ENCODE assay signal across 30 cellular contexts in genomic region chr7:15332962-15333361, GRCh38.
DNase-seq lines count a peak whose midpoint lies in the region; ATAC-seq, FAIRE-seq and TF ChIP-seq lines count a peak whose summit lies in the region.
"Had no signal": no experiment of that assay in that cellular context is flagged by ENCODE, and none has a peak within 500 bp of the region (broad histone marks: within the 10 kb centered on the region; RNA-seq: fewer than 3 reads in every experiment).

No MANE protein-coding gene starts in this region.

- FAIRE-seq in A549 (lab: Jason Lieb, UNC), result peak; percentile 13

- TF ChIP-seq POLR2A in A549 (IDR thresholded peaks at IDR 0.05; ENCODE audit: low read length), result no peak

- H3F3A ChIP-seq in smooth muscle cell (ENCODE audit: low read depth), result no peaks in the 10 kb centered on the region

- CTCF ChIA-PET in A549 (lab: Yijun Ruan, JAX), result no interaction called here

- no peak overlapping the region for H2AFZ ChIP-seq in smooth muscle cell (ENCODE audit: low read depth)

- H3K27me3 ChIP-seq in HUES48 (ENCODE audit: control insufficient read depth, insufficient read depth, low read length), result no peaks in the 10 kb centered on the region
- no peaks in the 10 kb centered on the region for H3K27me3 ChIP-seq in smooth muscle cell (ENCODE audit: low read depth)
- H3K27me3 ChIP-seq: adrenal gland, body of pancreas, esophagus squamous epithelium, foreskin keratinocyte, heart right ventricle, neutrophil, right lobe of liver, testis had no signal

- no peak for TF ChIP-seq RAD21 in A549 (conservative IDR thresholded peaks at IDR 0.05 in 1 of 2, IDR thresholded peaks at IDR 0.05 in 1 of 2)

- TF ChIP-seq CTCF in A549 (IDR thresholded peaks at IDR 0.05) (no peak), smooth muscle cell (IDR thresholded peaks at IDR 0.05; ENCODE audit: borderline replicate concordance, insufficient read depth, poor library complexity, severe bottlenecking) (no peak)

- H3K4me1 ChIP-seq in A549 (no peaks in the 10 kb centered on the region), HUES48 (ENCODE audit: control insufficient read depth, insufficient read depth, low read length) (peaks cover 33% of the 10 kb centered on the region), smooth muscle cell (ENCODE audit: low read depth) (no peaks in the 10 kb centered on the region)
- H3K4me1 ChIP-seq: adrenal gland, body of pancreas, esophagus squamous epithelium, foreskin keratinocyte, heart right ventricle, right lobe of liver, testis had no signal

- TF ChIP-seq EP300 in A549 (IDR thresholded peaks at IDR 0.05), result no peak

- H3K27ac ChIP-seq in A549 (no peak overlapping the region), HUES48 (ENCODE audit: low read depth, low read length) (peak overlapping the region; percentile 23), smooth muscle cell (ENCODE audit: low read depth) (no peak overlapping the region)
- H3K27ac ChIP-seq: adrenal gland, body of pancreas, esophagus squamous epithelium, foreskin keratinocyte, heart right ventricle, neutrophil, right lobe of liver, testis, VCaP had no signal

- H3K4me3 ChIP-seq in A549 (no peak overlapping the region), HUES48 (ENCODE audit: low read depth, low read length) (no peak overlapping the region), smooth muscle cell (no peak overlapping the region)
- H3K4me3 ChIP-seq: adrenal gland, body of pancreas, esophagus squamous epithelium, heart right ventricle, right lobe of liver, testis had no signal

- no peaks in the 10 kb centered on the region for H4K20me1 ChIP-seq in smooth muscle cell (ENCODE audit: low read depth)

- POLR2A ChIA-PET in A549 (lab: Yijun Ruan, JAX), result no interaction called here

- H3K79me2 ChIP-seq in smooth muscle cell (ENCODE audit: low read depth), result no peaks in the 10 kb centered on the region

- H3K9ac ChIP-seq in HUES48 (ENCODE audit: low read depth, low read length) (no peak overlapping the region), smooth muscle cell (ENCODE audit: low read depth) (no peak overlapping the region)

- no peaks in the 10 kb centered on the region for H3K36me3 ChIP-seq in HUES48 (ENCODE audit: control insufficient read depth, insufficient read depth, low read length)
- H3K36me3 ChIP-seq in smooth muscle cell (ENCODE audit: low read depth), result no peaks in the 10 kb centered on the region
- H3K36me3 ChIP-seq: adrenal gland, esophagus squamous epithelium, heart right ventricle, neutrophil, right lobe of liver had no signal

- DNase-seq in A549 (ENCODE audit: low read depth in 1 of 2, low spot score in 1 of 2) (no peak), NCI-H146 treated with DMSO at 0.1 percent for 48 hours (lab: John Stamatoyannopoulos, UW; ENCODE audit: unreplicated experiment) (peak; percentile 92), NCI-H345 treated with DMSO at 0.1 percent for 48 hours (lab: John Stamatoyannopoulos, UW; ENCODE audit: unreplicated experiment) (peak; percentile 57), amygdala (lab: John Stamatoyannopoulos, UW) (no peak), smooth muscle cell (lab: John Stamatoyannopoulos, UW; ENCODE audit: unreplicated experiment) (no peak), NCI-H2196 treated with DMSO at 0.1 percent for 48 hours (lab: John Stamatoyannopoulos, UW; ENCODE audit: unreplicated experiment) (no peak)
- DNase-seq: activated CD4-positive, alpha-beta T cell treated with anti-CD3 and anti-CD28 coated beads for 36 hours; activated CD8-positive, alpha-beta T cell treated with anti-CD3 and anti-CD28 coated beads, Interleukin-2, amount 10 ng/mL, durations not matched to agents 7 days and 5 days; activated naive CD4-positive, alpha-beta T cell treated with anti-CD3 and anti-CD28 coated beads, Interleukin-2, amount 10 ng/mL, durations not matched to agents 7 days and 5 days; adrenal gland; body of pancreas; CD4-positive, CD25-positive, alpha-beta regulatory T cell; dermis blood vessel endothelial cell; esophagus squamous epithelium; foreskin keratinocyte; heart right ventricle; kidney; naive B cell; NCI-H1048; right lobe of liver; stimulated activated CD8-positive, alpha-beta memory T cell treated with anti-CD3 and anti-CD28 coated beads, Interleukin-4, amount 100 ng/mL, for 48 hours; SW 1271; testis had no signal

- ATAC-seq in A549 (no peak), HG03439 (IDR thresholded peaks at IDR 0.05; ENCODE audit: unreplicated experiment) (no peak)
- ATAC-seq: activated CD4-positive, alpha-beta T cell treated with anti-CD3 and anti-CD28 coated beads for 36 hours; activated CD8-positive, alpha-beta T cell treated with anti-CD3 and anti-CD28 coated beads, Interleukin-2, amount 10 ng/mL, durations not matched to agents 7 days and 5 days; activated T-helper 17 cell treated with anti-CD3 and anti-CD28 coated beads, Interleukin-2, amount 50 U/mL, for 72 hours; body of pancreas; foreskin keratinocyte; HCT116; heart right ventricle; Panc1; right lobe of liver had no signal

- H3K9me3 ChIP-seq in A549, result no peaks in the 10 kb centered on the region
- no peaks in the 10 kb centered on the region for H3K9me3 ChIP-seq in HUES48 (ENCODE audit: control insufficient read depth, insufficient read depth, low read length)
- no peaks in the 10 kb centered on the region for H3K9me3 ChIP-seq in smooth muscle cell (replicated peaks; ENCODE audit: low read depth)
- H3K9me3 ChIP-seq: adrenal gland, body of pancreas, esophagus squamous epithelium, heart right ventricle, neutrophil, right lobe of liver, testis had no signal

- WGBS in A549 (ENCODE audit: missing lambda C conversion rate), result 28% methylated on average over 2 of the region's 2 CpGs
- WGBS in smooth muscle cell (ENCODE audit: low lambda C conversion rate), result 75% methylated on average over 2 of the region's 2 CpGs

- H3K4me2 ChIP-seq in A549, result no peak overlapping the region
- H3K4me2 ChIP-seq in smooth muscle cell, result no peak overlapping the region

TF ChIP-seq in A549, 52 proteins besides CTCF, POLR2A, EP300 and RAD21:
- TF ChIP-seq MAX (IDR thresholded peaks at IDR 0.05), result no peak
TF ChIP-seq in A549: peak in this region for 0.

Comparison
In these comparisons a context has a peak if more than half of its experiments do, and no peak if none do; other contexts are left out.
1. DNase-seq: peak in NCI-H146 treated with DMSO at 0.1 percent for 48 hours (single experiment) and NCI-H345 treated with DMSO at 0.1 percent for 48 hours (single experiment); none in A549 (0 of 2), amygdala (0 of 56), smooth muscle cell (single experiment) and NCI-H2196 treated with DMSO at 0.1 percent for 48 hours (single experiment).